In the genomic region with DNA sequence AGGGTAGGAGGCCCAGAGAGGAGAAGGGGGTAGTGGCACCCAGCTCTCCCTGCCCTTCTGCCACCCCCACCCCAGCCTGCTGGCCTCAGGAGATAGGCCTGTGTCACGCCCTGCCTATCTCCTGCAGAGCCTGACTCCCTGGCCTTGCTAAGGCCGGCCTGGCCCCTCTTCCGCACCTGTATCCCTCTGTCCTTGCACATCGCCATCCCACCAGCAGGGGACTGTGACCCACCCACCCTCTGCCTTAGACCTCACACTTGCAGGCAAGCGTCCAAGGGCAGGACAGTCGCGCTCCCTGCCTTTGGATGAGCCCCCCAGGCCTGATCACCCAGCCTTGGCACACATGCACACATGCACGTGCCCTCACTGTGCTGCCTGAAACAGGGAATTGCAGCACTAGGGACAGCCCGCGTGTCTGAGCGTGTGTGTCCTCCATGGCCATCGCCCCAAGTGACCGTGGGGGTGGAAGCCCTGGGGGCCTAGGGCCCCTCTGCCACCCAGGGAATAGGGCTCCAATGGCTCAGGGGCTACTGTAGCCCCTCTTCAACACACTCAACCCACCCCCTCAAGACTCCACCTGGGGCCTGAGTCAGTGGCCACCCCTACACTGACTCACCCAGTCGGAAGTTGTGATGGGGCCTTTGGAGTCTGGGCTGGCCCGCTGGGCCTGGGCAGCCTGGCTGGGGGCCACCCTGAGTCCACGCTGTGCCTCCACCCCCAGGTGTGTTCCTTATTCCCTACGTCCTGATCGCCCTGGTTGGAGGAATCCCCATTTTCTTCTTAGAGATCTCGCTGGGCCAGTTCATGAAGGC, we compare ENCODE assay signal across 10 cellular contexts. TPM values are rescaled to one million over a fixed set of nuclear protein-coding genes. Genes with fewer than 3 reads are reported as not detected.
A peak's percentile ranks its signal among the peaks of the same experiment; 100 is the strongest.
DNase-seq lines count a peak whose midpoint lies in the region; ATAC-seq and TF ChIP-seq lines count a peak whose summit lies in the region.
"Had no signal": no experiment of that assay in that cellular context is flagged by ENCODE, and none has a peak within 500 bp of the region (broad histone marks: within the 10 kb centered on the region; RNA-seq: fewer than 3 reads in every experiment).

No MANE protein-coding gene starts in this region.

- intact Hi-C loops in body of pancreas (cut with DNase I) = no loop called here

- peaks cover 8% of the 10 kb centered on the region for H3K27me3 Mint-ChIP-seq in activated T-cell treated with anti-CD3 and anti-CD28 coated beads, Interleukin-2, amount 50 U/mL, for 4 hours (ENCODE audit: low read depth)
- H3K27me3 Mint-ChIP-seq in activated T-cell treated with anti-CD3 and anti-CD28 coated beads, Interleukin-2, amount 50 U/mL, for 72 hours (ENCODE audit: low read depth) = peaks cover 19% of the 10 kb centered on the region
- peaks cover 4% of the 10 kb centered on the region for H3K27me3 Mint-ChIP-seq in brain
- peaks cover 3% of the 10 kb centered on the region for H3K27me3 Mint-ChIP-seq in type B pancreatic cell

- H3K36me3 ChIP-seq in iPS-15b (ENCODE audit: control insufficient read depth, insufficient read depth, low read length) (peaks cover 26% of the 10 kb centered on the region), body of pancreas (replicated peaks in 1 of 2; ENCODE audit: insufficient read depth in 1 of 2, low read depth in 2 of 2) (no peaks in the 10 kb centered on the region)

- no peaks in the 10 kb centered on the region for H3K9me3 ChIP-seq in iPS-15b (ENCODE audit: control insufficient read depth, insufficient read depth, low read length)
- H3K9me3 ChIP-seq in body of pancreas = no peaks in the 10 kb centered on the region

- no peak for TF ChIP-seq POLR2A in body of pancreas (IDR thresholded peaks at IDR 0.05)

- peak overlapping the region; percentile 49 for H3K4me3 ChIP-seq in iPS-15b (ENCODE audit: low read depth, low read length)
- H3K4me3 ChIP-seq in body of pancreas = no peak overlapping the region

- peak overlapping the region; percentile 16 for H3K4me3 Mint-ChIP-seq in activated T-cell treated with anti-CD3 and anti-CD28 coated beads, Interleukin-2, amount 50 U/mL, for 4 hours
- H3K4me3 Mint-ChIP-seq in activated T-cell treated with anti-CD3 and anti-CD28 coated beads, Interleukin-2, amount 50 U/mL, for 72 hours = peak overlapping the region in 1 of 2 donors; percentile 12
- H3K4me3 Mint-ChIP-seq in brain (peak overlapping the region; percentile 79 to 82 (median 81)), type B pancreatic cell (peak overlapping the region; percentile 70)

- no peaks in the 10 kb centered on the region for H3K9me3 Mint-ChIP-seq in activated T-cell treated with anti-CD3 and anti-CD28 coated beads, Interleukin-2, amount 50 U/mL, for 4 hours
- H3K9me3 Mint-ChIP-seq in activated T-cell treated with anti-CD3 and anti-CD28 coated beads, Interleukin-2, amount 50 U/mL, for 72 hours = no peaks in the 10 kb centered on the region
- H3K9me3 Mint-ChIP-seq in brain (peaks cover 0 to 13% (median 0%) of the 10 kb centered on the region in 5 experiments), type B pancreatic cell (no peaks in the 10 kb centered on the region)
- H3K9me3 Mint-ChIP-seq: IgD-negative memory B cell had no signal

- WGBS in body of pancreas, 2 donors = 29 to 91% methylated on average over 3 to 18 of the region's 19 CpGs

- H3K36me3 Mint-ChIP-seq in activated T-cell treated with anti-CD3 and anti-CD28 coated beads, Interleukin-2, amount 50 U/mL, for 4 hours (ENCODE audit: insufficient read depth) = no peaks in the 10 kb centered on the region
- no peaks in the 10 kb centered on the region for H3K36me3 Mint-ChIP-seq in activated T-cell treated with anti-CD3 and anti-CD28 coated beads, Interleukin-2, amount 50 U/mL, for 72 hours (ENCODE audit: insufficient read depth in 2 of 2)
- H3K36me3 Mint-ChIP-seq in brain = no peaks in the 10 kb centered on the region
- no peaks in the 10 kb centered on the region for H3K36me3 Mint-ChIP-seq in type B pancreatic cell
- H3K36me3 Mint-ChIP-seq: IgD-negative memory B cell had no signal

- H3K4me1 Mint-ChIP-seq in activated T-cell treated with anti-CD3 and anti-CD28 coated beads, Interleukin-2, amount 50 U/mL, for 4 hours (ENCODE audit: low read depth) = no peaks in the 10 kb centered on the region
- H3K4me1 Mint-ChIP-seq in activated T-cell treated with anti-CD3 and anti-CD28 coated beads, Interleukin-2, amount 50 U/mL, for 72 hours (ENCODE audit: low read depth) = no peaks in the 10 kb centered on the region
- H3K4me1 Mint-ChIP-seq in brain = peaks cover 19% of the 10 kb centered on the region
- no peaks in the 10 kb centered on the region for H3K4me1 Mint-ChIP-seq in type B pancreatic cell (ENCODE audit: unreplicated experiment)
- H3K4me1 Mint-ChIP-seq: IgD-negative memory B cell had no signal

- H3K4me1 ChIP-seq in iPS-15b (ENCODE audit: control insufficient read depth, insufficient read depth, low read length) (no peaks in the 10 kb centered on the region), body of pancreas (peaks cover 13% of the 10 kb centered on the region)

- H3K27ac ChIP-seq in body of pancreas = peak overlapping the region in 1 of 4 donors; percentile 16

- H3K9ac ChIP-seq in iPS-15b (ENCODE audit: low read depth, low read length) = peak overlapping the region; percentile 24

- no peak for ATAC-seq in activated T-cell treated with anti-CD3 and anti-CD28 coated beads, Interleukin-2, amount 50 U/mL, for 4 hours
- ATAC-seq in activated T-cell treated with anti-CD3 and anti-CD28 coated beads, Interleukin-2, amount 50 U/mL, for 72 hours (replicated peaks in 1 of 2) = no peak
- ATAC-seq in body of pancreas = no peak

- no peak for DNase-seq in activated T-cell treated with anti-CD3 and anti-CD28 coated beads, Interleukin-2, amount 50 U/mL, for 4 hours
- DNase-seq in activated T-cell treated with anti-CD3 and anti-CD28 coated beads, Interleukin-2, amount 50 U/mL, for 72 hours = no peak
- DNase-seq in type B pancreatic cell (ENCODE audit: extremely low spot score, unreplicated experiment) (no peak), body of pancreas (no peak), H4 (ENCODE audit: low spot score) (no peak)
- no peak for DNase-seq in activated CD8-positive, alpha-beta memory T cell treated with anti-CD3 and anti-CD28 coated beads, Interleukin-2, amount 50 U/mL, for 48 hours
- DNase-seq: SW 1271 had no signal

- H3K27ac Mint-ChIP-seq in activated T-cell treated with anti-CD3 and anti-CD28 coated beads, Interleukin-2, amount 50 U/mL, for 72 hours = no peak overlapping the region
- H3K27ac Mint-ChIP-seq in brain = peak overlapping the region in 4 of 5 experiments; percentile 73 to 82 (median 78)
- no peak overlapping the region for H3K27ac Mint-ChIP-seq in type B pancreatic cell

- H3K27me3 ChIP-seq in iPS-15b (ENCODE audit: control insufficient read depth, insufficient read depth, low read length) (no peaks in the 10 kb centered on the region), body of pancreas (no peaks in the 10 kb centered on the region)

- TF ChIP-seq CTCF in brain (conservative IDR thresholded peaks at IDR 0.05) (peak in 1 of 2 experiments; percentile 11), type B pancreatic cell (conservative IDR thresholded peaks at IDR 0.05) (peak; percentile 59), body of pancreas (IDR thresholded peaks at IDR 0.05) (no peak)

RNA-seq across cellular contexts. Expression of gene SLC6A8, which starts 2.1 kb away (rescaled TPM):
- 1 to 10 TPM; 1.1 to 1.9 (median 1.6) TPM for total RNA-seq in activated T-cell treated with anti-CD3 and anti-CD28 coated beads, Interleukin-2, amount 50 U/mL, for 4 hours
- 1 to 10 TPM; 1.8 to 2.2 TPM for total RNA-seq in activated T-cell treated with anti-CD3 and anti-CD28 coated beads, Interleukin-2, amount 50 U/mL, for 72 hours
- 80.5 TPM for polyA plus RNA-seq in brain (ENCODE audit: insufficient read depth, low read depth, low replicate concordance)
- total RNA-seq in type B pancreatic cell (ENCODE audit: low replicate concordance) = 19.9 and 56.8 TPM in 2 replicates
- 10 to 100 TPM; 11.7 to 18.5 TPM for total RNA-seq in body of pancreas
- total RNA-seq in H4 (2014; rRNA removed; shearing (Covaris generic)) = 21.7 and 43.3 TPM in 2 replicates

RNA-seq across cellular contexts. Expression of gene PNCK, which starts 16.2 kb away (rescaled TPM):
- total RNA-seq in activated T-cell treated with anti-CD3 and anti-CD28 coated beads, Interleukin-2, amount 50 U/mL, for 4 hours = under 1 TPM; 0.26 to 0.71 (median 0.51) TPM
- 1 to 10 TPM in 1 of 2 donors, under 1 TPM in 1; 0.50 to 1.2 TPM for total RNA-seq in activated T-cell treated with anti-CD3 and anti-CD28 coated beads, Interleukin-2, amount 50 U/mL, for 72 hours
- polyA plus RNA-seq in brain (ENCODE audit: insufficient read depth, low read depth, low replicate concordance) = 24.5 TPM
- total RNA-seq in type B pancreatic cell (ENCODE audit: low replicate concordance) (2.2 and 3.7 TPM in 2 replicates), body of pancreas (not detected)
- 0.70 and 4.4 TPM in 2 replicates for total RNA-seq in H4 (2014; rRNA removed; shearing (Covaris generic))
- polyA plus RNA-seq: IgD-negative memory B cell had no signal

RNA-seq across cellular contexts. Expression of gene BCAP31, which starts 34.3 kb away (rescaled TPM):
- 100 to 1,000 TPM; 134 to 176 (median 151) TPM for total RNA-seq in activated T-cell treated with anti-CD3 and anti-CD28 coated beads, Interleukin-2, amount 50 U/mL, for 4 hours
- 10 to 100 TPM; 91.5 to 94.1 TPM for total RNA-seq in activated T-cell treated with anti-CD3 and anti-CD28 coated beads, Interleukin-2, amount 50 U/mL, for 72 hours
- polyA plus RNA-seq in brain (ENCODE audit: insufficient read depth, low read depth, low replicate concordance) = 284 TPM
- 160 and 223 TPM in 2 replicates for total RNA-seq in type B pancreatic cell (ENCODE audit: low replicate concordance)
- total RNA-seq in body of pancreas = 10 to 100 TPM; 64.6 TPM
- total RNA-seq in H4 (2014; rRNA removed; shearing (Covaris generic)) = 233 and 264 TPM in 2 replicates

RNA-seq across cellular contexts. Expression of gene ABCD1, which starts 34.8 kb away (rescaled TPM):
- total RNA-seq in activated T-cell treated with anti-CD3 and anti-CD28 coated beads, Interleukin-2, amount 50 U/mL, for 4 hours = 1 to 10 TPM; 2.6 to 3.4 (median 3.1) TPM
- total RNA-seq in activated T-cell treated with anti-CD3 and anti-CD28 coated beads, Interleukin-2, amount 50 U/mL, for 72 hours = 1 to 10 TPM; 8.0 to 8.3 TPM
- polyA plus RNA-seq in brain (ENCODE audit: insufficient read depth, low read depth, low replicate concordance) = 9.2 TPM
- total RNA-seq in type B pancreatic cell (ENCODE audit: low replicate concordance) (6.2 and 8.0 TPM in 2 replicates), body of pancreas (10 to 100 TPM; 11.2 to 31.6 TPM)
- 8.6 and 9.1 TPM in 2 replicates for total RNA-seq in H4 (2014; rRNA removed; shearing (Covaris generic))

RNA-seq across cellular contexts. Expression of gene DUSP9, which starts 42.9 kb away (rescaled TPM):
- under 1 TPM; 0.11 to 0.42 (median 0.33) TPM for total RNA-seq in activated T-cell treated with anti-CD3 and anti-CD28 coated beads, Interleukin-2, amount 50 U/mL, for 4 hours
- not detected for total RNA-seq in activated T-cell treated with anti-CD3 and anti-CD28 coated beads, Interleukin-2, amount 50 U/mL, for 72 hours
- 0.81 TPM for polyA plus RNA-seq in brain (ENCODE audit: insufficient read depth, low read depth, low replicate concordance)
- total RNA-seq in type B pancreatic cell (ENCODE audit: low replicate concordance) = 5.8 and 9.5 TPM in 2 replicates
- total RNA-seq in body of pancreas = not detected
- total RNA-seq in H4 (2014; rRNA removed; shearing (Covaris generic)) = 1.3 and 3.2 TPM in 2 replicates
- polyA plus RNA-seq: IgD-negative memory B cell had no signal

Comparison
In these comparisons a context has a peak if more than half of its experiments do, and no peak if none do; other contexts are left out.
1. H3K27ac Mint-ChIP-seq: peak in brain (4 of 5); none in activated T-cell treated with anti-CD3 and anti-CD28 coated beads, Interleukin-2, amount 50 U/mL, for 72 hours (single experiment) and type B pancreatic cell (single experiment).